Comparison of ENCODE assay signal across 7 cellular contexts in genomic region chr2:177906041-177906718, GRCh38.
DNase-seq lines count a peak whose midpoint lies in the region; TF ChIP-seq lines count a peak whose summit lies in the region.

No MANE protein-coding gene starts in this region.

- POLR2A ChIA-PET in HEK293 (lab: Yijun Ruan, JAX) (no interaction called here), SK-N-SH (lab: Yijun Ruan, JAX) (no interaction called here)

- no peak overlapping the region for H3K9ac ChIP-seq in SK-N-SH

- in situ Hi-C loops in GM13976 (cut with MboI; ENCODE audit: low sequenced_read_pairs, unreplicated experiment): no loop called here

- H4K20me1 ChIP-seq in SK-N-SH (ENCODE audit: insufficient read depth): no peaks in the 10 kb centered on the region

- H3K4me1 ChIP-seq in HEK293 (ENCODE audit: control insufficient read depth, insufficient read depth, low read length) (no peaks in the 10 kb centered on the region), SK-N-SH (ENCODE audit: control insufficient read depth in 1 of 2, insufficient read depth in 2 of 2, low read depth in 1 of 2, low read length in 1 of 2) (peaks cover 0 to 9% of the 10 kb centered on the region in 2 experiments; a peak in 2 of 4 replicates), adrenal gland (replicated peaks in 1 of 2) (no peaks in the 10 kb centered on the region)

- intact Hi-C loops in adrenal gland (cut with DNase I): no loop called here

- H3K27ac ChIP-seq in HEK293 (ENCODE audit: extremely low read depth, low read depth, low read length) (no peak overlapping the region), SK-N-SH (ENCODE audit: low read depth in 2 of 2, low read length in 1 of 2) (no peak overlapping the region), adrenal gland (no peak overlapping the region)

- peak; percentile 88 for TF ChIP-seq CTCF in GM13976 (IDR thresholded peaks at IDR 0.05; ENCODE audit: borderline replicate concordance, control extremely low read depth, extremely low read depth, insufficient read depth, missing control alignments)
- peak; percentile 79 for TF ChIP-seq CTCF in HEK293 (tag by site-specific recombination; IDR thresholded peaks at IDR 0.05)
- TF ChIP-seq CTCF in SK-N-SH (IDR thresholded peaks at IDR 0.05): peak; percentile 87
- peak; percentile 32 to 71 (median 60) for TF ChIP-seq CTCF in adrenal gland (IDR thresholded peaks at IDR 0.05)

- TF ChIP-seq POLR2A in adrenal gland (IDR thresholded peaks at IDR 0.05): no peak

- H3K4me3 ChIP-seq in HEK293 (ENCODE audit: low read depth, low read length): no peak overlapping the region
- H3K4me3 ChIP-seq in SK-N-SH (ENCODE audit: low read depth in 2 of 2, low read length in 1 of 2): peak overlapping the region in 1 of 2 experiments; percentile 49; a peak in 1 of 4 replicates
- no peak overlapping the region for H3K4me3 ChIP-seq in adrenal gland

- DNase-seq in GM13976 (ENCODE audit: low spot score): peak; percentile 54
- peak; percentile 54 for DNase-seq in M059J (ENCODE audit: low read depth)
- peak; percentile 56 for DNase-seq in SK-N-SH
- DNase-seq in adrenal gland: peak; percentile 33 to 76 (median 54)
- DNase-seq in iPS DF 19.7 (ENCODE audit: low read depth, low spot score): peak; percentile 52
- DNase-seq in stimulated activated CD4-positive, alpha-beta T cell treated with anti-CD3 and anti-CD28 coated beads, Interleukin-12 subunit alpha, Interleukin-12 subunit beta, amount 100 ng/mL, for 4 hours: peak; percentile 49

- CTCF ChIA-PET in HEK293 (lab: Yijun Ruan, JAX): interaction anchor here (0.6 to 1.7 kb wide), 13 partner anchors 8 to 736 kb away, joined by 3 to 10 read pairs (median 4); no protein-coding TSS in a partner anchor
- CTCF ChIA-PET in SK-N-SH (lab: Yijun Ruan, JAX): interaction anchor here (0.7 to 3.2 kb wide), 13 partner anchors 8 to 1779 kb away, joined by 3 to 17 read pairs (median 4); no protein-coding TSS in a partner anchor

- H3F3A ChIP-seq in SK-N-SH (replicated peaks; ENCODE audit: insufficient read depth): no peaks in the 10 kb centered on the region

- no peaks in the 10 kb centered on the region for H3K79me2 ChIP-seq in SK-N-SH (ENCODE audit: insufficient read depth)

- no peak for TF ChIP-seq EP300 in SK-N-SH (IDR thresholded peaks at IDR 0.05; ENCODE audit: borderline replicate concordance in 1 of 2, low read depth in 1 of 2, low read length in 1 of 2)

- WGBS in SK-N-SH (ENCODE audit: low lambda C conversion rate): 57% methylated on average over 12 of the region's 12 CpGs
- WGBS in adrenal gland, 4 donors: 37 to 40% (median 37%) methylated on average over 12 of the region's 12 CpGs

- H3K27me3 ChIP-seq in SK-N-SH (ENCODE audit: insufficient read depth): no peaks in the 10 kb centered on the region
- no peaks in the 10 kb centered on the region for H3K27me3 ChIP-seq in adrenal gland

- no peak overlapping the region for H2AFZ ChIP-seq in SK-N-SH (ENCODE audit: low read depth)

- H3K9me2 ChIP-seq in SK-N-SH: no peaks in the 10 kb centered on the region

- no peaks in the 10 kb centered on the region for H3K36me3 ChIP-seq in HEK293 (ENCODE audit: control insufficient read depth in 2 of 2, insufficient read depth in 1 of 2, low read length in 2 of 2)
- H3K36me3 ChIP-seq in SK-N-SH (replicated peaks in 1 of 2; ENCODE audit: control insufficient read depth in 1 of 2, insufficient read depth in 2 of 2, low read length in 1 of 2): no peaks in the 10 kb centered on the region
- no peaks in the 10 kb centered on the region for H3K36me3 ChIP-seq in adrenal gland (replicated peaks in 1 of 2)

- H3K9me3 ChIP-seq in HEK293 (ENCODE audit: control insufficient read depth, insufficient read depth, low read depth, low read length): no peaks in the 10 kb centered on the region
- H3K9me3 ChIP-seq in SK-N-SH: no peaks in the 10 kb centered on the region
- H3K9me3 ChIP-seq in adrenal gland (replicated peaks in 1 of 3): no peaks in the 10 kb centered on the region

- peak; percentile 49 for TF ChIP-seq RAD21 in SK-N-SH (IDR thresholded peaks at IDR 0.05; ENCODE audit: low read length)

- H3K4me2 ChIP-seq in SK-N-SH: no peak overlapping the region

TF ChIP-seq in HEK293, 187 proteins besides CTCF, POLR2A, EP300 and RAD21 (continues in another document):
- TF ChIP-seq YY2 (tag by site-specific recombination; IDR thresholded peaks at IDR 0.05) (0 out of 2 replicates have a peak, but pooled peaks have one; percentile 30), ZNF2 (tag by site-specific recombination; IDR thresholded peaks at IDR 0.05) (0 out of 2 replicates have a peak, but pooled peaks have one; percentile 40), ZNF654 (tag by site-specific recombination; IDR thresholded peaks at IDR 0.05; ENCODE audit: low read depth) (peak; percentile 40), ZNF292 (tag by site-specific recombination; IDR thresholded peaks at IDR 0.05; ENCODE audit: borderline replicate concordance, low read depth) (no peak), ZNF324 (tag by site-specific recombination; IDR thresholded peaks at IDR 0.05) (no peak), TRIM28 (IDR thresholded peaks at IDR 0.05; ENCODE audit: borderline replicate concordance, low read length) (peak; percentile 66), ZNF785 (tag by site-specific recombination; IDR thresholded peaks at IDR 0.05) (no peak)

TF ChIP-seq in SK-N-SH, 30 proteins besides CTCF, POLR2A, EP300 and RAD21:
- TF ChIP-seq SMC3 (IDR thresholded peaks at IDR 0.05; ENCODE audit: low read depth, low read length) (peak; percentile 25; the same call in 1 of the 2 replicates), FOSL2 (IDR thresholded peaks at IDR 0.05; ENCODE audit: borderline replicate concordance, low read depth) (no peak), GATA2 (CRISPR knock-in tag; IDR thresholded peaks at IDR 0.05) (no peak)
